In genomic region chr1:6185635-6186382, GRCh38 we compare ENCODE assay signal across 11 cellular contexts. TPM values are rescaled to one million over a fixed set of nuclear protein-coding genes. Genes with fewer than 3 reads are reported as not detected.
DNase-seq lines count a peak whose midpoint lies in the region; ATAC-seq and TF ChIP-seq lines count a peak whose summit lies in the region.
"Had no signal": no experiment of that assay in that cellular context is flagged by ENCODE, and none has a peak within 500 bp of the region (broad histone marks: within the 10 kb centered on the region; RNA-seq: fewer than 3 reads in every experiment).

No MANE protein-coding gene starts in this region.

- no peak overlapping the region for H3K4me2 ChIP-seq in KMS-11
- H3K4me2 ChIP-seq: BLaER1 had no signal

- H3K27me3 ChIP-seq in KMS-11 (ENCODE audit: insufficient read depth, low read depth) = peaks cover 6% of the 10 kb centered on the region; the same call in 1 of the 2 replicates

- in situ Hi-C loops in G401 (cut with HindIII; ENCODE audit: low sequenced_read_pairs) = no loop called here

- no peak for ATAC-seq in HG03378 (IDR thresholded peaks at IDR 0.05; ENCODE audit: unreplicated experiment)

- H3K4me3 ChIP-seq in KMS-11 (IDR thresholded peaks at IDR 0.05; ENCODE audit: insufficient read depth, low read depth, low read length) = no peak overlapping the region
- H3K4me3 ChIP-seq: BLaER1 had no signal

- no peak overlapping the region for H2AFZ ChIP-seq in KMS-11 (ENCODE audit: low read depth)

- no peak overlapping the region for H3K27ac ChIP-seq in KMS-11
- H3K27ac ChIP-seq: BLaER1 had no signal

- no peak overlapping the region for H3K9ac ChIP-seq in KMS-11
- H3K9ac ChIP-seq: BLaER1 had no signal

- H3K36me3 ChIP-seq in KMS-11 (ENCODE audit: insufficient read depth) = peaks cover 23% of the 10 kb centered on the region

- H3K27ac Mint-ChIP-seq in mesothelial cell of epicardium = peak overlapping the region; percentile 80

- no peaks in the 10 kb centered on the region for H3K9me3 Mint-ChIP-seq in mesothelial cell of epicardium

- peaks cover 47% of the 10 kb centered on the region for H4K20me1 ChIP-seq in KMS-11 (ENCODE audit: insufficient read depth)

- peak; percentile 76 for TF ChIP-seq CTCF in KMS-11 (conservative IDR thresholded peaks at IDR 0.05; ENCODE audit: low read depth, low read length)
- peak; percentile 35 for TF ChIP-seq CTCF in mesothelial cell of epicardium (IDR thresholded peaks at IDR 0.05; ENCODE audit: unreplicated experiment)

- DNase-seq in NCI-H1105 treated with DMSO at 0.1 percent for 48 hours (lab: John Stamatoyannopoulos, UW) = peak; percentile 38
- DNase-seq in NCI-H1105 (lab: John Stamatoyannopoulos, UW) = no peak
- DNase-seq in amniotic epithelial cell (ENCODE audit: low read depth) = peak; percentile 46
- no peak for DNase-seq in mesothelial cell of epicardium (ENCODE audit: low spot score in 2 of 2, unreplicated experiment in 2 of 2)
- DNase-seq in G401 (ENCODE audit: low spot score) = no peak
- DNase-seq in GM03348 (ENCODE audit: low spot score) = no peak

- H3K27me3 Mint-ChIP-seq in mesothelial cell of epicardium (ENCODE audit: low read depth) = peaks cover 16% of the 10 kb centered on the region

- H3K36me3 Mint-ChIP-seq in mesothelial cell of epicardium = peaks cover 15% of the 10 kb centered on the region

- H3K4me1 Mint-ChIP-seq in mesothelial cell of epicardium = peaks cover 26% of the 10 kb centered on the region

- no peak overlapping the region for H3K4me3 Mint-ChIP-seq in mesothelial cell of epicardium

- H3K4me1 ChIP-seq in KMS-11 (ENCODE audit: low read depth, poor library complexity, severe bottlenecking) = no peaks in the 10 kb centered on the region

- peaks cover 42% of the 10 kb centered on the region for H3K79me2 ChIP-seq in KMS-11 (ENCODE audit: insufficient read depth, low read depth)

RNA-seq across cellular contexts. Expression of gene CHD5, which starts 5.7 kb away (rescaled TPM):
- total RNA-seq in mesothelial cell of epicardium = 4.8 to 4.9 TPM (median 4.9 TPM) in 3 replicates
- total RNA-seq in G401 (2014; rRNA removed; shearing (Covaris generic)) = 12.0 and 13.5 TPM in 2 replicates

RNA-seq across cellular contexts. Expression of gene RPL22, which starts 13.6 kb away (rescaled TPM):
- 411 to 435 TPM (median 426 TPM) in 3 replicates for total RNA-seq in mesothelial cell of epicardium
- 286 and 296 TPM in 2 replicates for total RNA-seq in G401 (2014; rRNA removed; shearing (Covaris generic))

RNA-seq across cellular contexts. Expression of gene RNF207, which starts 20.1 kb away (rescaled TPM):
- 467 to 481 TPM (median 477 TPM) in 3 replicates for total RNA-seq in mesothelial cell of epicardium
- 0.44 and 5.1 TPM in 2 replicates for total RNA-seq in G401 (2014; rRNA removed; shearing (Covaris generic))

RNA-seq across cellular contexts. Expression of gene ICMT, which starts 50.0 kb away (rescaled TPM):
- total RNA-seq in mesothelial cell of epicardium = 35.1 to 39.8 TPM (median 39.3 TPM) in 3 replicates
- total RNA-seq in G401 (2014; rRNA removed; shearing (Covaris generic)) = 93.8 and 107 TPM in 2 replicates

RNA-seq across cellular contexts. Expression of gene HES3, which starts 58.2 kb away (rescaled TPM):
- not detected in 3 replicates for total RNA-seq in mesothelial cell of epicardium
- total RNA-seq in G401 (2014; rRNA removed; shearing (Covaris generic)) = not detected in 2 replicates
- total RNA-seq: liver, urinary bladder had no signal

Comparison
In these comparisons a context has a peak if more than half of its experiments do, and no peak if none do; other contexts are left out.
1. DNase-seq: peak in NCI-H1105 treated with DMSO at 0.1 percent for 48 hours (single experiment) and amniotic epithelial cell (single experiment); none in NCI-H1105 (single experiment), mesothelial cell of epicardium (0 of 2), G401 (single experiment) and GM03348 (single experiment).
2. RNA of gene RNF207, which starts 20.1 kb away (total RNA-seq): 467 to 481 TPM in mesothelial cell of epicardium; 0.44 to 5.1 TPM in G401; every median in the first group is over 10 times any median in the second.